In genomic region chr7:24922099-24922773, GRCh38 we compare ENCODE assay signal across 12 cellular contexts. TPM values are rescaled to one million over a fixed set of nuclear protein-coding genes. Genes with fewer than 3 reads are reported as not detected.
A peak's percentile ranks its signal among the peaks of the same experiment; 100 is the strongest.
DNase-seq lines count a peak whose midpoint lies in the region; ATAC-seq and TF ChIP-seq lines count a peak whose summit lies in the region.
"Had no signal": no experiment of that assay in that cellular context is flagged by ENCODE, and none has a peak within 500 bp of the region (broad histone marks: within the 10 kb centered on the region; RNA-seq: fewer than 3 reads in every experiment).

No MANE protein-coding gene starts in this region.

- H4K20me1 ChIP-seq in Loucy (ENCODE audit: insufficient read depth, low read length, poor library complexity, severe bottlenecking): no peaks in the 10 kb centered on the region

- no peak overlapping the region for H3K4me3 ChIP-seq in Loucy (ENCODE audit: low read length, poor library complexity, severe bottlenecking)
- no peak overlapping the region for H3K4me3 ChIP-seq in endodermal cell (ENCODE audit: low read length)
- H3K4me3 ChIP-seq: thoracic aorta had no signal

- peak; percentile 67 for DNase-seq in Daoy (ENCODE audit: low read depth)
- no peak for DNase-seq in natural killer cell
- no peak for DNase-seq in stimulated activated CD4-positive, alpha-beta T cell treated with anti-CD3 and anti-CD28 coated beads, Interleukin-2, amount 100 ng/mL, for 24 hours
- DNase-seq in endodermal cell: no peak
- DNase-seq in OCI-M2 (lab: John Stamatoyannopoulos, UW; ENCODE audit: unreplicated experiment): no peak
- DNase-seq: GOT3; stimulated activated CD4-positive, alpha-beta T cell treated with anti-CD3 and anti-CD28 coated beads, Interleukin-4, amount 100 ng/mL, for 24 hours had no signal

- H3K36me3 ChIP-seq in Loucy (ENCODE audit: insufficient read depth, low read length) (no peaks in the 10 kb centered on the region), endodermal cell (ENCODE audit: control insufficient read depth, insufficient read depth, low read length) (no peaks in the 10 kb centered on the region)
- H3K36me3 ChIP-seq: thoracic aorta had no signal

- no peak for ATAC-seq in natural killer cell
- no peak for ATAC-seq in HG02981 (IDR thresholded peaks at IDR 0.05; ENCODE audit: unreplicated experiment)

- no peaks in the 10 kb centered on the region for H3K9me2 ChIP-seq in Loucy (replicated peaks; ENCODE audit: low read depth, low read length)

- 92 to 100% methylated on average over 1 to 5 of the region's 5 CpGs for WGBS in endodermal cell (ENCODE audit: insufficient coverage in 1 of 2, insufficient read length in 1 of 2), 2 experiments

- H3K36me3 Mint-ChIP-seq in dendritic cell treated with granulocyte-macrophage colony-stimulating factor and Interleukin-4, amounts not matched to agents 40 ng/mL and 50 ng/mL, for 4 days (ENCODE audit: low read depth): peaks cover 6% of the 10 kb centered on the region
- H3K36me3 Mint-ChIP-seq in natural killer cell (no peaks in the 10 kb centered on the region), endodermal cell (ENCODE audit: low read depth) (no peaks in the 10 kb centered on the region)

- H3K9ac ChIP-seq in Loucy (ENCODE audit: low read depth, low read length, poor library complexity, severe bottlenecking): peak overlapping the region; percentile 17
- H3K9ac ChIP-seq in endodermal cell (ENCODE audit: extremely low read depth, low read length, poor library complexity, severe bottlenecking): no peak overlapping the region

- H3K27ac ChIP-seq in endodermal cell (ENCODE audit: low read depth, low read length): no peak overlapping the region
- H3K27ac ChIP-seq: thoracic aorta had no signal

- no peak for TF ChIP-seq CTCF in Loucy (conservative IDR thresholded peaks at IDR 0.05; ENCODE audit: low read length)
- TF ChIP-seq CTCF in natural killer cell (IDR thresholded peaks at IDR 0.05): no peak
- no peak for TF ChIP-seq CTCF in endodermal cell (conservative IDR thresholded peaks at IDR 0.05)

- no peak overlapping the region for H2AFZ ChIP-seq in Loucy (ENCODE audit: low read length)

- peak overlapping the region; percentile 75 for H3K27ac Mint-ChIP-seq in dendritic cell treated with granulocyte-macrophage colony-stimulating factor and Interleukin-4, amounts not matched to agents 40 ng/mL and 50 ng/mL, for 4 days
- H3K27ac Mint-ChIP-seq in natural killer cell (peak overlapping the region; percentile 81 to 83), endodermal cell (no peak overlapping the region)

- intact Hi-C loops in dendritic cell treated with granulocyte-macrophage colony-stimulating factor and Interleukin-4, amounts not matched to agents 40 ng/mL and 50 ng/mL, for 4 days (cut with micrococcal nuclease): loop anchor here (5.0 kb wide), 1 partner anchor 40 kb away; no protein-coding TSS in a partner anchor
- intact Hi-C loops in natural killer cell (cut with micrococcal nuclease): no loop called here

- no peaks in the 10 kb centered on the region for H3K9me3 Mint-ChIP-seq in dendritic cell treated with granulocyte-macrophage colony-stimulating factor and Interleukin-4, amounts not matched to agents 40 ng/mL and 50 ng/mL, for 4 days
- H3K9me3 Mint-ChIP-seq in natural killer cell (no peaks in the 10 kb centered on the region), endodermal cell (no peaks in the 10 kb centered on the region)
- H3K9me3 Mint-ChIP-seq: activated naive CD4-positive, alpha-beta T cell treated with anti-CD3 and anti-CD28 coated beads, Interleukin-2, amount 50 U/mL, for 24 hours had no signal

- H3K4me3 Mint-ChIP-seq in dendritic cell treated with granulocyte-macrophage colony-stimulating factor and Interleukin-4, amounts not matched to agents 40 ng/mL and 50 ng/mL, for 4 days: no peak overlapping the region
- H3K4me3 Mint-ChIP-seq in natural killer cell (no peak overlapping the region), endodermal cell (no peak overlapping the region)
- H3K4me3 Mint-ChIP-seq: activated naive CD4-positive, alpha-beta T cell treated with anti-CD3 and anti-CD28 coated beads, Interleukin-2, amount 50 U/mL, for 24 hours had no signal

- peaks cover 45% of the 10 kb centered on the region for H3K4me1 Mint-ChIP-seq in dendritic cell treated with granulocyte-macrophage colony-stimulating factor and Interleukin-4, amounts not matched to agents 40 ng/mL and 50 ng/mL, for 4 days (ENCODE audit: low read depth)
- H3K4me1 Mint-ChIP-seq in natural killer cell (peaks cover 81 to 98% of the 10 kb centered on the region in 2 donors), endodermal cell (peaks cover 4% of the 10 kb centered on the region)

- H3K4me2 ChIP-seq in Loucy (ENCODE audit: low read depth, low read length, poor library complexity, severe bottlenecking): no peak overlapping the region

- no peaks in the 10 kb centered on the region for H3K27me3 ChIP-seq in Loucy (ENCODE audit: insufficient read depth, low read length, poor library complexity, severe bottlenecking)
- H3K27me3 ChIP-seq in endodermal cell (ENCODE audit: control insufficient read depth, insufficient read depth, low read length, poor library complexity, severe bottlenecking): no peaks in the 10 kb centered on the region

- H3K79me2 ChIP-seq in Loucy (ENCODE audit: insufficient read depth, low read length): peaks cover 97% of the 10 kb centered on the region

- no peaks in the 10 kb centered on the region for H3F3A ChIP-seq in Loucy (ENCODE audit: low read depth)

- peaks cover 57% of the 10 kb centered on the region for H3K4me1 ChIP-seq in Loucy (ENCODE audit: insufficient read depth, low read length, poor library complexity, severe bottlenecking)
- no peaks in the 10 kb centered on the region for H3K4me1 ChIP-seq in endodermal cell (ENCODE audit: control insufficient read depth, insufficient read depth, low read length)

- H3K27me3 Mint-ChIP-seq in dendritic cell treated with granulocyte-macrophage colony-stimulating factor and Interleukin-4, amounts not matched to agents 40 ng/mL and 50 ng/mL, for 4 days: no peaks in the 10 kb centered on the region
- no peaks in the 10 kb centered on the region for H3K27me3 Mint-ChIP-seq in natural killer cell (ENCODE audit: low read depth in 2 of 2)
- H3K27me3 Mint-ChIP-seq in endodermal cell (ENCODE audit: insufficient read depth): no peaks in the 10 kb centered on the region
- H3K27me3 Mint-ChIP-seq: activated naive CD4-positive, alpha-beta T cell treated with anti-CD3 and anti-CD28 coated beads, Interleukin-2, amount 50 U/mL, for 24 hours had no signal

- H3K9me3 ChIP-seq in Loucy (ENCODE audit: insufficient read depth, low read depth, low read length) (no peaks in the 10 kb centered on the region), endodermal cell (ENCODE audit: control insufficient read depth, low read length) (no peaks in the 10 kb centered on the region)
- H3K9me3 ChIP-seq: thoracic aorta had no signal

RNA-seq across cellular contexts. Expression of gene OSBPL3, which starts 57.7 kb away (rescaled TPM):
- total RNA-seq in Daoy (2014; rRNA removed; shearing (Covaris generic)): 15.5 and 18.3 TPM in 2 replicates
- total RNA-seq in natural killer cell (10 to 100 TPM; 50.7 to 99.1 (median 65.1) TPM), endodermal cell (10 to 100 TPM in 1 of 2 donors, 1 to 10 TPM in 1; 9.8 to 11.3 TPM)
- 6.3 TPM for polyA plus RNA-seq in endodermal cell (2013, experiment 1 of 2)
- polyA plus RNA-seq in endodermal cell (2013, experiment 2 of 2): 5.8 TPM
